10 cellular contexts compared by ENCODE assay signal in the genomic region with DNA sequence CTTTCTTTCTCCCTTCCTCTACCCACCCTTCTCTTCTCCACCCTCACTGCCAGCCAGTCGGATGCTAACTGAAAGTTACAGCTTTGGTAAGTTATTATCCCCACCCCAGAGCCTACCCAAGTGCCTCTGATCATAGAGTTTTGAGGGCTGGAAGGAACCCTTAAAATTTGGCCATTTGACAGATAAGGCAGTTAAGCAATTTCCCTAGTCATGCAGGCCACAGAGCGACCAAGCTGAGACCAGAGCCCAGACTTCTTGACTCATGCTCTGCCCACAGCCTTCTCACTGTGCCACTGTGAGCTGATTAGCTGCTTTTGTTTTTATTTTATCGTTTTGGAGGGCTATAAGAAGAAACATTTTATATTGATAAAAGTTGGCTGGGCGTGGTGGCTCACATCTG. TPM values are rescaled to one million over a fixed set of nuclear protein-coding genes. Genes with fewer than 3 reads are reported as not detected.
DNase-seq lines count a peak whose midpoint lies in the region; ATAC-seq and TF ChIP-seq lines count a peak whose summit lies in the region.
"Had no signal": no experiment of that assay in that cellular context is flagged by ENCODE, and none has a peak within 500 bp of the region (broad histone marks: within the 10 kb centered on the region; RNA-seq: fewer than 3 reads in every experiment).

No MANE protein-coding gene starts in this region.

- CTCF ChIA-PET in activated CD8-positive, alpha-beta T cell treated with anti-CD3 and anti-CD28 coated beads for 36 hours (lab: Charles Lee) = interaction anchor here (1.2 to 8.2 kb wide), 6 partner anchors 9 to 169 kb away, joined by 3 to 92 read pairs (median 6); no protein-coding TSS in a partner anchor
- CTCF ChIA-PET in PC-9 (lab: Charles Lee) = no interaction called here

- H3K4me1 ChIP-seq in Karpas-422 (ENCODE audit: low read length) (no peaks in the 10 kb centered on the region), PC-9 (replicated peaks; ENCODE audit: insufficient read depth) (0 out of 2 replicates have a peak, but pooled peaks cover 8% of the 10 kb centered on the region)
- H3K4me1 ChIP-seq: breast epithelium, foreskin keratinocyte had no signal

- no peaks in the 10 kb centered on the region for H3K36me3 ChIP-seq in Karpas-422 (ENCODE audit: insufficient read depth, low read length)
- no peaks in the 10 kb centered on the region; the same call in 1 of the 2 replicates for H3K36me3 ChIP-seq in PC-9 (ENCODE audit: low read depth)
- H3K36me3 ChIP-seq: breast epithelium had no signal

- no TSS peak for BruUV-seq in PC-9 (replicated peaks; lab: Mats Ljungman, UMichigan)

- no peak overlapping the region for H2AFZ ChIP-seq in Karpas-422 (ENCODE audit: low read length)
- no peak overlapping the region for H2AFZ ChIP-seq in PC-9

- peaks cover 16% of the 10 kb centered on the region for H3K4me1 Mint-ChIP-seq in activated CD8-positive, alpha-beta T cell treated with anti-CD3 and anti-CD28 coated beads for 36 hours (ENCODE audit: low read depth)
- H3K4me1 Mint-ChIP-seq in natural killer cell treated with Interleukin-12 subunit alpha and Interleukin-12 subunit beta and Interleukin-15 and Interleukin-18, amount 100 ng/mL, for 72 hours (ENCODE audit: low read depth in 2 of 2) = peaks cover 4 to 11% of the 10 kb centered on the region in 2 donors

- no peaks in the 10 kb centered on the region for H3K27me3 Mint-ChIP-seq in activated CD8-positive, alpha-beta T cell treated with anti-CD3 and anti-CD28 coated beads for 36 hours
- no peaks in the 10 kb centered on the region for H3K27me3 Mint-ChIP-seq in natural killer cell treated with Interleukin-12 subunit alpha and Interleukin-12 subunit beta and Interleukin-15 and Interleukin-18, amount 100 ng/mL, for 72 hours

- DNase-seq in Kasumi-1 (lab: John Stamatoyannopoulos, UW) (peak; percentile 15 to 46), Karpas-422 (no peak), PC-9 (no peak)
- DNase-seq in activated CD8-positive, alpha-beta T cell treated with anti-CD3 and anti-CD28 coated beads for 36 hours = no peak
- no peak for DNase-seq in natural killer cell treated with Interleukin-12 subunit alpha and Interleukin-12 subunit beta and Interleukin-15 and Interleukin-18, amount 100 ng/mL, for 72 hours (ENCODE audit: low spot score)
- DNase-seq: foreskin keratinocyte, NCI-H2029 treated with DMSO at 0.1 percent for 48 hours, retina, RPMI8226 had no signal

- no peak overlapping the region for H3K4me3 Mint-ChIP-seq in activated CD8-positive, alpha-beta T cell treated with anti-CD3 and anti-CD28 coated beads for 36 hours
- H3K4me3 Mint-ChIP-seq in natural killer cell treated with Interleukin-12 subunit alpha and Interleukin-12 subunit beta and Interleukin-15 and Interleukin-18, amount 100 ng/mL, for 72 hours = peak overlapping the region; percentile 32

- no peak for TF ChIP-seq CTCF in activated CD8-positive, alpha-beta T cell treated with anti-CD3 and anti-CD28 coated beads for 36 hours (IDR thresholded peaks at IDR 0.05)
- TF ChIP-seq CTCF in PC-9 (conservative IDR thresholded peaks at IDR 0.05) = no peak

- H3K36me3 Mint-ChIP-seq in activated CD8-positive, alpha-beta T cell treated with anti-CD3 and anti-CD28 coated beads for 36 hours (ENCODE audit: low read depth) = peaks cover 47% of the 10 kb centered on the region
- peaks cover 12% of the 10 kb centered on the region for H3K36me3 Mint-ChIP-seq in natural killer cell treated with Interleukin-12 subunit alpha and Interleukin-12 subunit beta and Interleukin-15 and Interleukin-18, amount 100 ng/mL, for 72 hours

- H3K9me3 ChIP-seq in Karpas-422 (ENCODE audit: low read length) (no peaks in the 10 kb centered on the region), PC-9 (ENCODE audit: insufficient read depth, low read depth) (no peaks in the 10 kb centered on the region)
- H3K9me3 ChIP-seq: breast epithelium had no signal

- H3F3A ChIP-seq in PC-9 (ENCODE audit: insufficient read depth, low read depth) = peaks cover 15% of the 10 kb centered on the region

- H3K4me2 ChIP-seq in Karpas-422 (ENCODE audit: low read depth, low read length, poor library complexity, severe bottlenecking) (no peak overlapping the region), PC-9 (no peak overlapping the region)

- H3K27ac Mint-ChIP-seq in activated CD8-positive, alpha-beta T cell treated with anti-CD3 and anti-CD28 coated beads for 36 hours = peak overlapping the region; percentile 82
- peak overlapping the region; percentile 65 to 80 for H3K27ac Mint-ChIP-seq in natural killer cell treated with Interleukin-12 subunit alpha and Interleukin-12 subunit beta and Interleukin-15 and Interleukin-18, amount 100 ng/mL, for 72 hours

- H3K79me2 ChIP-seq in Karpas-422 (ENCODE audit: low read length) (no peaks in the 10 kb centered on the region), PC-9 (ENCODE audit: low read depth) (no peaks in the 10 kb centered on the region)

- H3K9me3 Mint-ChIP-seq in activated CD8-positive, alpha-beta T cell treated with anti-CD3 and anti-CD28 coated beads for 36 hours = no peaks in the 10 kb centered on the region
- no peaks in the 10 kb centered on the region for H3K9me3 Mint-ChIP-seq in natural killer cell treated with Interleukin-12 subunit alpha and Interleukin-12 subunit beta and Interleukin-15 and Interleukin-18, amount 100 ng/mL, for 72 hours

- POLR2A ChIA-PET in activated CD8-positive, alpha-beta T cell treated with anti-CD3 and anti-CD28 coated beads for 36 hours (lab: Charles Lee) = interaction anchor here (1.4 kb wide), 1 partner anchor 11 kb away, joined by 4 read pairs; no protein-coding TSS in a partner anchor
- POLR2A ChIA-PET in PC-9 (lab: Charles Lee; ENCODE audit: unreplicated experiment) = no interaction called here

- no peaks in the 10 kb centered on the region for H3K9me2 ChIP-seq in Karpas-422 (replicated peaks; ENCODE audit: insufficient read depth, low read length)
- H3K9me2 ChIP-seq in PC-9 (ENCODE audit: insufficient read depth) = no peaks in the 10 kb centered on the region

- no peaks in the 10 kb centered on the region for H3K27me3 ChIP-seq in Karpas-422 (ENCODE audit: low read length)
- H3K27me3 ChIP-seq in PC-9 (ENCODE audit: insufficient read depth, low read depth) = no peaks in the 10 kb centered on the region
- H3K27me3 ChIP-seq: breast epithelium, foreskin keratinocyte had no signal

- no peaks in the 10 kb centered on the region for H4K20me1 ChIP-seq in Karpas-422 (ENCODE audit: insufficient read depth, low read depth, low read length)
- H4K20me1 ChIP-seq in PC-9 (ENCODE audit: insufficient read depth) = no peaks in the 10 kb centered on the region

- H3K4me3 ChIP-seq in Karpas-422 (ENCODE audit: low read length) = no peak overlapping the region
- H3K4me3 ChIP-seq in PC-9 = no peak overlapping the region
- H3K4me3 ChIP-seq: breast epithelium had no signal

- no peak for ATAC-seq in activated CD8-positive, alpha-beta T cell treated with anti-CD3 and anti-CD28 coated beads for 36 hours
- peak; percentile 78 to 80 for ATAC-seq in natural killer cell treated with Interleukin-12 subunit alpha and Interleukin-12 subunit beta and Interleukin-15 and Interleukin-18, amount 100 ng/mL, for 72 hours
- ATAC-seq: foreskin keratinocyte had no signal

- no peak overlapping the region for H3K9ac ChIP-seq in Karpas-422 (ENCODE audit: low read length)

- intact Hi-C loops in activated CD8-positive, alpha-beta T cell treated with anti-CD3 and anti-CD28 coated beads for 36 hours (cut with micrococcal nuclease) = no loop called here
- intact Hi-C loops in PC-9 (cut with micrococcal nuclease; ENCODE audit: unreplicated experiment) = no loop called here

- H3K27ac ChIP-seq in Karpas-422 (ENCODE audit: low read length) (no peak overlapping the region), PC-9 (no peak overlapping the region)
- H3K27ac ChIP-seq: breast epithelium, foreskin keratinocyte had no signal

RNA-seq across cellular contexts. Expression of gene SAP25, which starts 17.2 kb away (rescaled TPM):
- 10 to 100 TPM in 1 of 2 experiments, 1 to 10 TPM in 1; 9.9 to 12.8 TPM for total RNA-seq in activated CD8-positive, alpha-beta T cell treated with anti-CD3 and anti-CD28 coated beads for 36 hours
- total RNA-seq in natural killer cell treated with Interleukin-12 subunit alpha and Interleukin-12 subunit beta and Interleukin-15 and Interleukin-18, amount 100 ng/mL, for 72 hours = 10 to 100 TPM; 10.1 to 25.2 TPM
- 2.5 and 4.9 TPM in 2 replicates for total RNA-seq in Karpas-422 (2014; rRNA removed; shearing (Covaris generic); ENCODE audit: low replicate concordance)
- total RNA-seq in PC-9 (2021) = 11.0 and 15.3 TPM in 2 replicates
- total RNA-seq: foreskin keratinocyte had no signal

RNA-seq across cellular contexts. Expression of gene AGFG2, which starts 17.5 kb away (rescaled TPM):
- 10 to 100 TPM; 45.6 to 45.8 TPM for total RNA-seq in activated CD8-positive, alpha-beta T cell treated with anti-CD3 and anti-CD28 coated beads for 36 hours
- 10 to 100 TPM; 45.2 to 49.4 TPM for total RNA-seq in natural killer cell treated with Interleukin-12 subunit alpha and Interleukin-12 subunit beta and Interleukin-15 and Interleukin-18, amount 100 ng/mL, for 72 hours
- total RNA-seq in Karpas-422 (2014; rRNA removed; shearing (Covaris generic); ENCODE audit: low replicate concordance) = 5.7 and 6.7 TPM in 2 replicates
- total RNA-seq in PC-9 (2021) = 30.4 and 35.2 TPM in 2 replicates

RNA-seq across cellular contexts. Expression of gene LRCH4, which starts 29.4 kb away (rescaled TPM):
- 10 to 100 TPM; 77.7 to 78.7 TPM for total RNA-seq in activated CD8-positive, alpha-beta T cell treated with anti-CD3 and anti-CD28 coated beads for 36 hours
- total RNA-seq in natural killer cell treated with Interleukin-12 subunit alpha and Interleukin-12 subunit beta and Interleukin-15 and Interleukin-18, amount 100 ng/mL, for 72 hours = 100 to 1,000 TPM; 125 to 150 TPM
- 11.9 and 33.5 TPM in 2 replicates for total RNA-seq in Karpas-422 (2014; rRNA removed; shearing (Covaris generic); ENCODE audit: low replicate concordance)
- 86.6 and 89.6 TPM in 2 replicates for total RNA-seq in PC-9 (2021)

RNA-seq across cellular contexts. Expression of gene FBXO24, which starts 29.6 kb away (rescaled TPM):
- total RNA-seq in activated CD8-positive, alpha-beta T cell treated with anti-CD3 and anti-CD28 coated beads for 36 hours = 1 to 10 TPM; 1.4 to 1.5 TPM
- under 1 TPM in 1 of 2 donors, not detected in 1; 0.21 TPM for total RNA-seq in natural killer cell treated with Interleukin-12 subunit alpha and Interleukin-12 subunit beta and Interleukin-15 and Interleukin-18, amount 100 ng/mL, for 72 hours
- total RNA-seq in Karpas-422 (2014; rRNA removed; shearing (Covaris generic); ENCODE audit: low replicate concordance) = 1.0 TPM in 1 of 2 replicates, not detected in the other
- total RNA-seq in PC-9 (2021) = 2.7 and 4.6 TPM in 2 replicates

RNA-seq across cellular contexts. Expression of gene PCOLCE, which starts 45.6 kb away (rescaled TPM):
- total RNA-seq in activated CD8-positive, alpha-beta T cell treated with anti-CD3 and anti-CD28 coated beads for 36 hours = 1 to 10 TPM; 3.9 to 4.6 TPM
- total RNA-seq in natural killer cell treated with Interleukin-12 subunit alpha and Interleukin-12 subunit beta and Interleukin-15 and Interleukin-18, amount 100 ng/mL, for 72 hours = 1 to 10 TPM; 5.4 to 5.6 TPM
- total RNA-seq in Karpas-422 (2014; rRNA removed; shearing (Covaris generic); ENCODE audit: low replicate concordance) = 2.8 and 12.3 TPM in 2 replicates
- 25.1 and 35.2 TPM in 2 replicates for total RNA-seq in PC-9 (2021)

Comparison
In these comparisons a context has a peak if more than half of its experiments do, and no peak if none do; other contexts are left out.
1. DNase-seq: peak in Kasumi-1 (2 of 2); none in activated CD8-positive, alpha-beta T cell treated with anti-CD3 and anti-CD28 coated beads for 36 hours (single experiment), natural killer cell treated with Interleukin-12 subunit alpha and Interleukin-12 subunit beta and Interleukin-15 and Interleukin-18, amount 100 ng/mL, for 72 hours (single experiment), Karpas-422 (single experiment) and PC-9 (0 of 2).